ENCODE assay signal across 20 cellular contexts in genomic region chr2:36982467-36982866, GRCh38.
"Had no signal": no experiment of that assay in that cellular context is flagged by ENCODE, and none has a peak within 500 bp of the region (broad histone marks: within the 10 kb centered on the region; RNA-seq: fewer than 3 reads in every experiment).

No MANE protein-coding gene starts in this region.

- H3K9me3 Mint-ChIP-seq: natural killer cell treated with Interleukin-12 subunit alpha and Interleukin-12 subunit beta and Interleukin-15 and Interleukin-18, amount 100 ng/mL, for 72 hours; neural progenitor cell; type B pancreatic cell had no signal

- H3K36me3 Mint-ChIP-seq: natural killer cell treated with Interleukin-12 subunit alpha and Interleukin-12 subunit beta and Interleukin-15 and Interleukin-18, amount 100 ng/mL, for 72 hours had no signal

- FAIRE-seq: islet of Langerhans, urothelium cell line had no signal

- H3K27me3 ChIP-seq: foreskin keratinocyte, heart left ventricle, neural progenitor cell, ovary, right atrium auricular region, sigmoid colon, thyroid gland had no signal

- H3K36me3 ChIP-seq: neural progenitor cell, ovary, thyroid gland had no signal

- DNase-seq: erythroblast; foreskin keratinocyte; heart left ventricle; hypothalamus; kidney glomerular epithelial cell; nucleus accumbens; ovary; sigmoid colon; stimulated activated CD4-positive, alpha-beta T cell treated with anti-CD3 and anti-CD28 coated beads, Interleukin-12 subunit alpha, Interleukin-12 subunit beta, amount 100 ng/mL, for 4 hours; stimulated activated naive CD4-positive, alpha-beta T cell treated with Interleukin-2 at 50 U/mL for 16 hours; thyroid gland had no signal

- H3K9me3 ChIP-seq: ovary, right atrium auricular region, sigmoid colon, thyroid gland had no signal

- H3K27ac ChIP-seq: foreskin keratinocyte, heart left ventricle, neural progenitor cell, ovary, sigmoid colon, skin epidermis, thyroid gland had no signal

- H3K27ac Mint-ChIP-seq: dendritic cell treated with granulocyte-macrophage colony-stimulating factor and Interleukin-4, amounts not matched to agents 40 ng/mL and 50 ng/mL, for 4 days; natural killer cell treated with Interleukin-12 subunit alpha and Interleukin-12 subunit beta and Interleukin-15 and Interleukin-18, amount 100 ng/mL, for 72 hours; neural progenitor cell; type B pancreatic cell had no signal

- H3K27me3 Mint-ChIP-seq: dendritic cell treated with granulocyte-macrophage colony-stimulating factor and Interleukin-4, amounts not matched to agents 40 ng/mL and 50 ng/mL, for 4 days; natural killer cell treated with Interleukin-12 subunit alpha and Interleukin-12 subunit beta and Interleukin-15 and Interleukin-18, amount 100 ng/mL, for 72 hours; type B pancreatic cell had no signal

- H3K4me3 Mint-ChIP-seq: dendritic cell treated with granulocyte-macrophage colony-stimulating factor and Interleukin-4, amounts not matched to agents 40 ng/mL and 50 ng/mL, for 4 days; natural killer cell treated with Interleukin-12 subunit alpha and Interleukin-12 subunit beta and Interleukin-15 and Interleukin-18, amount 100 ng/mL, for 72 hours; neural progenitor cell; type B pancreatic cell had no signal

- H3K4me3 ChIP-seq: heart left ventricle, neural progenitor cell, ovary, right atrium auricular region, sigmoid colon, skin epidermis, thyroid gland had no signal

- H3K4me1 ChIP-seq: foreskin keratinocyte, heart left ventricle, neural progenitor cell, right atrium auricular region, sigmoid colon, thyroid gland had no signal

- H3K4me1 Mint-ChIP-seq: neural progenitor cell had no signal

- ATAC-seq: foreskin keratinocyte; left lobe of liver; natural killer cell treated with Interleukin-12 subunit alpha and Interleukin-12 subunit beta and Interleukin-15 and Interleukin-18, amount 100 ng/mL, for 72 hours had no signal
